6 cellular contexts compared by ENCODE assay signal in genomic region chr1:156590326-156591180, GRCh38. TPM values are rescaled to one million over a fixed set of nuclear protein-coding genes. Genes with fewer than 3 reads are reported as not detected.
DNase-seq lines count a peak whose midpoint lies in the region; ATAC-seq and TF ChIP-seq lines count a peak whose summit lies in the region.

No MANE protein-coding gene starts in this region.

- intact Hi-C loops in heart left ventricle (cut with DNase I) (loop anchor here in 4 of 10 donors (5.0 kb wide), 4 partner anchors 83 to 133 kb away; partner anchors contain the start of gene MEF2D (in 1 of the 4)), cardiac septum (cut with DNase I) (loop anchor here (5.0 kb wide), 1 partner anchor 83 kb away; no protein-coding TSS in a partner anchor)

- WGBS in heart left ventricle, 4 donors, result 88 to 92% (median 90%) methylated on average over 10 of the region's 10 CpGs
- 68 to 80% methylated on average over 5 to 7 of the region's 10 CpGs for WGBS in gastroesophageal sphincter (ENCODE audit: low coverage in 1 of 2), 2 donors
- whole genome bisulfite sequencing in tibial nerve, 2 donors, result 84 to 85% methylated on average over 10 of the region's 10 CpGs

- DNase-seq in heart left ventricle (no peak), cardiac septum (ENCODE audit: low spot score) (no peak), tibial nerve (ENCODE audit: low spot score in 2 of 2) (no peak), anterior cingulate cortex (lab: John Stamatoyannopoulos, UW) (no peak)

- H3K4me1 ChIP-seq in heart left ventricle, result peaks cover 0 to 17% (median 12%) of the 10 kb centered on the region in 12 donors
- peaks cover 0 to 24% (median 5%) of the 10 kb centered on the region in 3 donors for H3K4me1 ChIP-seq in gastroesophageal sphincter
- H3K4me1 ChIP-seq in tibial nerve, result peaks cover 0 to 17% (median 10%) of the 10 kb centered on the region in 4 donors

- H3K27ac ChIP-seq in heart left ventricle (peak overlapping the region in 8 of 12 donors; percentile 76 to 94 (median 90)), gastroesophageal sphincter (peak overlapping the region; percentile 70 to 91 (median 86)), tibial nerve (peak overlapping the region; percentile 72 to 90 (median 87))

- H3K4me3 ChIP-seq in heart left ventricle (peak overlapping the region in 7 of 12 donors; percentile 84 to 95 (median 90)), gastroesophageal sphincter (peak overlapping the region in 1 of 2 donors; percentile 80), tibial nerve (peak overlapping the region in 1 of 4 donors; percentile 92)

- TF ChIP-seq EP300 in gastroesophageal sphincter (IDR thresholded peaks at IDR 0.05), result no peak
- no peak for TF ChIP-seq EP300 in tibial nerve (IDR thresholded peaks at IDR 0.05)

- H3K36me3 ChIP-seq in heart left ventricle, result peaks cover 0 to 28% (median 16%) of the 10 kb centered on the region in 9 donors
- peaks cover 0 to 30% of the 10 kb centered on the region in 2 donors for H3K36me3 ChIP-seq in gastroesophageal sphincter
- H3K36me3 ChIP-seq in tibial nerve, result peaks cover 0 to 28% (median 0%) of the 10 kb centered on the region in 3 donors

- no peak for ATAC-seq in heart left ventricle
- ATAC-seq in gastroesophageal sphincter, result no peak
- no peak for ATAC-seq in GM21786 (IDR thresholded peaks at IDR 0.05; ENCODE audit: unreplicated experiment)

- no peaks in the 10 kb centered on the region for H3K27me3 ChIP-seq in heart left ventricle
- no peaks in the 10 kb centered on the region for H3K27me3 ChIP-seq in gastroesophageal sphincter
- no peaks in the 10 kb centered on the region for H3K27me3 ChIP-seq in tibial nerve

- H3K9me3 ChIP-seq in heart left ventricle, result no peaks in the 10 kb centered on the region
- no peaks in the 10 kb centered on the region for H3K9me3 ChIP-seq in gastroesophageal sphincter
- no peaks in the 10 kb centered on the region for H3K9me3 ChIP-seq in tibial nerve

- TF ChIP-seq CTCF in heart left ventricle (IDR thresholded peaks at IDR 0.05), result no peak
- TF ChIP-seq CTCF in gastroesophageal sphincter (IDR thresholded peaks at IDR 0.05), result no peak
- TF ChIP-seq CTCF in tibial nerve (IDR thresholded peaks at IDR 0.05), result no peak

- TF ChIP-seq POLR2A in heart left ventricle (IDR thresholded peaks at IDR 0.05), result no peak
- no peak for TF ChIP-seq POLR2A in gastroesophageal sphincter (IDR thresholded peaks at IDR 0.05)
- no peak for TF ChIP-seq POLR2A in tibial nerve (IDR thresholded peaks at IDR 0.05)

RNA-seq across cellular contexts. Expression of gene NAXE, which starts 1.0 kb away (rescaled TPM):
- 100 to 1,000 TPM in 5 of 9 donors, 10 to 100 TPM in 4; 87.4 to 141 (median 111) TPM for total RNA-seq in heart left ventricle
- 100 to 1,000 TPM in 1 of 2 donors, 10 to 100 TPM in 1; 75.8 to 101 TPM for polyA plus RNA-seq in heart left ventricle
- total RNA-seq in cardiac septum, result 91.4 TPM
- total RNA-seq in gastroesophageal sphincter, result 10 to 100 TPM; 65.1 to 93.6 (median 73.4) TPM
- 100 to 1,000 TPM in 1 of 4 donors, 10 to 100 TPM in 3; 53.1 to 105 (median 82.7) TPM for total RNA-seq in tibial nerve

RNA-seq across cellular contexts. Expression of gene GPATCH4, which starts 10.7 kb away (rescaled TPM):
- total RNA-seq in heart left ventricle (10 to 100 TPM in 8 of 9 donors, 1 to 10 TPM in 1; 8.8 to 30.1 (median 12.6) TPM), cardiac septum (15.5 TPM), gastroesophageal sphincter (10 to 100 TPM; 18.4 to 37.2 (median 24.0) TPM), tibial nerve (10 to 100 TPM; 22.2 to 44.4 (median 29.6) TPM)
- polyA plus RNA-seq in heart left ventricle, result 10 to 100 TPM; 21.6 to 67.5 TPM

RNA-seq across cellular contexts. Expression of gene TTC24, which starts 11.0 kb away (rescaled TPM):
- total RNA-seq in heart left ventricle (under 1 TPM in 1 of 9 donors, not detected in 8; 0.19 TPM), cardiac septum (not detected), gastroesophageal sphincter (not detected), tibial nerve (not detected)
- polyA plus RNA-seq in heart left ventricle, result not detected

RNA-seq across cellular contexts. Expression of gene IQGAP3, which starts 18.2 kb away (rescaled TPM):
- total RNA-seq in heart left ventricle (1 to 10 TPM in 2 of 9 donors, under 1 TPM in 7; 0.09 to 5.1 (median 0.27) TPM), cardiac septum (0.16 TPM), gastroesophageal sphincter (under 1 TPM in 3 of 4 donors, not detected in 1; 0.27 to 0.58 (median 0.42) TPM), tibial nerve (1 to 10 TPM in 2 of 4 donors, under 1 TPM in 2; 0.21 to 2.4 (median 0.97) TPM)
- polyA plus RNA-seq in heart left ventricle, result under 1 TPM; 0.11 to 0.25 TPM

RNA-seq across cellular contexts. Expression of gene HAPLN2, which starts 28.7 kb away (rescaled TPM):
- total RNA-seq in heart left ventricle, result 1 to 10 TPM in 4 of 9 donors, under 1 TPM in 5; 0.52 to 2.4 (median 0.95) TPM
- 1 to 10 TPM; 1.2 to 3.0 TPM for polyA plus RNA-seq in heart left ventricle
- 0.43 TPM for total RNA-seq in cardiac septum
- total RNA-seq in gastroesophageal sphincter, result 1 to 10 TPM in 2 of 4 donors, under 1 TPM in 2; 0.13 to 3.0 (median 1.2) TPM
- 10 to 100 TPM in 2 of 4 donors, 1 to 10 TPM in 2; 1.8 to 20.3 (median 10.6) TPM for total RNA-seq in tibial nerve
